Comparison of ENCODE assay signal across 20 cellular contexts in genomic region chr14:96793547-96793946, GRCh38.
"Had no signal": no experiment of that assay in that cellular context is flagged by ENCODE, and none has a peak within 500 bp of the region (broad histone marks: within the 10 kb centered on the region; RNA-seq: fewer than 3 reads in every experiment).

No MANE protein-coding gene starts in this region.

- H3K9me3 Mint-ChIP-seq: activated CD4-positive, alpha-beta memory T cell treated with anti-CD3 and anti-CD28 coated beads for 36 hours; activated naive CD8-positive, alpha-beta T cell treated with anti-CD3 and anti-CD28 coated beads, Interleukin-2, amount 10 ng/mL, durations not matched to agents 7 days and 5 days; mesothelial cell of epicardium; natural killer cell treated with Interleukin-12 subunit alpha and Interleukin-12 subunit beta and Interleukin-15 and Interleukin-18, amount 100 ng/mL, for 72 hours had no signal

- H3K36me3 Mint-ChIP-seq: activated CD4-positive, alpha-beta memory T cell treated with anti-CD3 and anti-CD28 coated beads for 36 hours; activated naive CD8-positive, alpha-beta T cell treated with anti-CD3 and anti-CD28 coated beads, Interleukin-2, amount 10 ng/mL, durations not matched to agents 7 days and 5 days; mesothelial cell of epicardium; natural killer cell treated with Interleukin-12 subunit alpha and Interleukin-12 subunit beta and Interleukin-15 and Interleukin-18, amount 100 ng/mL, for 72 hours had no signal

- H3K4me3 Mint-ChIP-seq: activated CD4-positive, alpha-beta memory T cell treated with anti-CD3 and anti-CD28 coated beads for 36 hours; activated naive CD8-positive, alpha-beta T cell treated with anti-CD3 and anti-CD28 coated beads, Interleukin-2, amount 10 ng/mL, durations not matched to agents 7 days and 5 days; mesothelial cell of epicardium; natural killer cell treated with Interleukin-12 subunit alpha and Interleukin-12 subunit beta and Interleukin-15 and Interleukin-18, amount 100 ng/mL, for 72 hours had no signal

- H3K4me3 ChIP-seq: body of pancreas, dorsolateral prefrontal cortex, lower lobe of right lung, tibial artery had no signal

- DNase-seq: activated CD4-positive, alpha-beta memory T cell treated with anti-CD3 and anti-CD28 coated beads for 36 hours; activated CD4-positive, CD25-positive, alpha-beta regulatory T cell treated with anti-CD3 and anti-CD28 coated beads, Interleukin-2, amount 50 U/mL, for 72 hours; activated naive CD8-positive, alpha-beta T cell treated with anti-CD3 and anti-CD28 coated beads, Interleukin-2, amount 10 ng/mL, durations not matched to agents 7 days and 5 days; activated T-cell treated with anti-CD3 and anti-CD28 coated beads for 4 hours; body of pancreas; central memory CD4-positive, alpha-beta T cell; dorsolateral prefrontal cortex; hypothalamus; islet precursor cell; lower lobe of right lung; nucleus accumbens; posterior cingulate gyrus; retina; stimulated activated CD4-positive, alpha-beta T cell treated with anti-CD3 and anti-CD28 coated beads, Interleukin-2, amount 100 ng/mL, for 24 hours; stimulated activated naive CD4-positive, alpha-beta T cell treated with Interleukin-2 at 50 U/mL for 16 hours; T1000; tibial artery had no signal

- H3K9me3 ChIP-seq: body of pancreas, lower lobe of right lung, tibial artery had no signal

- H3K27me3 ChIP-seq: body of pancreas, dorsolateral prefrontal cortex, tibial artery had no signal

- H3K27ac ChIP-seq: body of pancreas, dorsolateral prefrontal cortex, epithelial cell of prostate, lower lobe of right lung, tibial artery had no signal

- H3K36me3 ChIP-seq: lower lobe of right lung, tibial artery had no signal

- H3K27me3 Mint-ChIP-seq: natural killer cell treated with Interleukin-12 subunit alpha and Interleukin-12 subunit beta and Interleukin-15 and Interleukin-18, amount 100 ng/mL, for 72 hours had no signal

- H3K27ac Mint-ChIP-seq: activated CD4-positive, alpha-beta memory T cell treated with anti-CD3 and anti-CD28 coated beads for 36 hours; activated naive CD8-positive, alpha-beta T cell treated with anti-CD3 and anti-CD28 coated beads, Interleukin-2, amount 10 ng/mL, durations not matched to agents 7 days and 5 days; mesothelial cell of epicardium; natural killer cell treated with Interleukin-12 subunit alpha and Interleukin-12 subunit beta and Interleukin-15 and Interleukin-18, amount 100 ng/mL, for 72 hours had no signal

- ATAC-seq: body of pancreas; lower lobe of right lung; natural killer cell treated with Interleukin-12 subunit alpha and Interleukin-12 subunit beta and Interleukin-15 and Interleukin-18, amount 100 ng/mL, for 72 hours had no signal
